Comparison of ENCODE assay signal across 2 cellular contexts in the genomic region with DNA sequence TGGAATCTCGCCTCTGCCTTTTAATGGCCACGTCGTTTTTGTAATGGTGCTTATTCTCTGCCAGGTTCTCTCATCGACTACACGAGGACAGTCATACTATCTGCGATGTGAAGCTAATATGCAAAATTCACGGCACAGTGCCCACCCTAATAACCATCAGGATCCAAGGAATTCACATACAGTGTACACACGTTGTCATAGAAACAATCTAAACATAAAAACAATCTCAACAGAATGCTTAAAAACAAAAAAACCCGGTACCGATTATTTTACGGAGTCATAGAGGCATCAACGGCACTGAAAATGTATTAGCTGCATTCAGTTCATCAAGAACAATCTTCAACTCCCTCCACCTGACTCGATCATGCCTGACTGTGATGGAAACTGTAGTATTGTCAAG.
TF ChIP-seq lines count a peak whose summit lies in the region.

No MANE protein-coding gene starts in this region.

TF ChIP-seq in IMR-90, 13 proteins besides CTCF, POLR2A, EP300 and RAD21:
- TF ChIP-seq CEBPB (IDR thresholded peaks at IDR 0.05; ENCODE audit: low read depth, low read length) (no peak), RCOR1 (IDR thresholded peaks at IDR 0.05; ENCODE audit: insufficient replicate concordance, low read length) (no peak), NFE2L2 (IDR thresholded peaks at IDR 0.05; ENCODE audit: low read depth, low read length) (no peak)
TF ChIP-seq in IMR-90: peak in this region for 0.

TF ChIP-seq in K562, 482 proteins besides CTCF, POLR2A, EP300 and RAD21:
- TF ChIP-seq ZNF561 (CRISPR knock-in tag; conservative IDR thresholded peaks at IDR 0.05) (no peak), XRCC5 (IDR thresholded peaks at IDR 0.05; ENCODE audit: low read depth, low read length) (no peak), GTF2F1 (IDR thresholded peaks at IDR 0.05; ENCODE audit: low read depth, low read length) (no peak), RFX1 (IDR thresholded peaks at IDR 0.05) (peak; percentile 88), PRMT5 (CRISPR knock-in tag; IDR thresholded peaks at IDR 0.05) (no peak), ZNF766 (CRISPR knock-in tag; conservative IDR thresholded peaks at IDR 0.05) (peak; percentile 15; the same call in 1 of the 2 replicates), IFI16 (CRISPR knock-in tag; IDR thresholded peaks at IDR 0.05) (no peak), ZNF780A (CRISPR knock-in tag; IDR thresholded peaks at IDR 0.05) (no peak), FOXK1 (CRISPR knock-in tag; IDR thresholded peaks at IDR 0.05; ENCODE audit: borderline replicate concordance) (no peak), FOXM1 (IDR thresholded peaks at IDR 0.05; ENCODE audit: low read depth) (no peak), FOXM1 (CRISPR knock-in tag; IDR thresholded peaks at IDR 0.05; ENCODE audit: low read depth) (0 out of 2 replicates have a peak, but pooled peaks have one; percentile 9), TAF15 (IDR thresholded peaks at IDR 0.05; ENCODE audit: low read depth, low read length) (no peak), ZNF23 (CRISPR knock-in tag; IDR thresholded peaks at IDR 0.05) (no peak), ZNF551 (CRISPR knock-in tag; IDR thresholded peaks at IDR 0.05) (no peak), SNIP1 (IDR thresholded peaks at IDR 0.05; ENCODE audit: low read depth) (no peak), ZNF584 (CRISPR knock-in tag; IDR thresholded peaks at IDR 0.05; ENCODE audit: low read depth) (peak; percentile 16; the same call in 1 of the 2 replicates), RBM34 (IDR thresholded peaks at IDR 0.05; ENCODE audit: borderline replicate concordance, insufficient read depth, low read length) (0 out of 2 replicates have a peak, but pooled peaks have one; percentile 16), ZC3H8 (IDR thresholded peaks at IDR 0.05) (0 out of 2 replicates have a peak, but pooled peaks have one; percentile 52), HDAC3 (IDR thresholded peaks at IDR 0.05; ENCODE audit: borderline replicate concordance, partially characterized antibody) (no peak), MED1 (CRISPR knock-in tag; IDR thresholded peaks at IDR 0.05; ENCODE audit: borderline replicate concordance) (no peak), ZNF263 (CRISPR knock-in tag; IDR thresholded peaks at IDR 0.05; ENCODE audit: borderline replicate concordance) (no peak), FOXJ2 (tag; IDR thresholded peaks at IDR 0.05) (peak; percentile 89), JUNB (CRISPR knock-in tag; conservative IDR thresholded peaks at IDR 0.05) (no peak)
- TF ChIP-seq, protein P1, sequence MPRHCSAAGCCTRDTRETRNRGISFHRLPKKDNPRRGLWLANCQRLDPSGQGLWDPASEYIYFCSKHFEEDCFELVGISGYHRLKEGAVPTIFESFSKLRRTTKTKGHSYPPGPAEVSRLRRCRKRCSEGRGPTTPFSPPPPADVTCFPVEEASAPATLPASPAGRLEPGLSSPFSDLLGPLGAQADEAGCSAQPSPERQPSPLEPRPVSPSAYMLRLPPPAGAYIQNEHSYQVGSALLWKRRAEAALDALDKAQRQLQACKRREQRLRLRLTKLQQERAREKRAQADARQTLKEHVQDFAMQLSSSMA (CRISPR knock-in tag; IDR thresholded peaks at IDR 0.05): no peak
- TF ChIP-seq, protein P2, sequence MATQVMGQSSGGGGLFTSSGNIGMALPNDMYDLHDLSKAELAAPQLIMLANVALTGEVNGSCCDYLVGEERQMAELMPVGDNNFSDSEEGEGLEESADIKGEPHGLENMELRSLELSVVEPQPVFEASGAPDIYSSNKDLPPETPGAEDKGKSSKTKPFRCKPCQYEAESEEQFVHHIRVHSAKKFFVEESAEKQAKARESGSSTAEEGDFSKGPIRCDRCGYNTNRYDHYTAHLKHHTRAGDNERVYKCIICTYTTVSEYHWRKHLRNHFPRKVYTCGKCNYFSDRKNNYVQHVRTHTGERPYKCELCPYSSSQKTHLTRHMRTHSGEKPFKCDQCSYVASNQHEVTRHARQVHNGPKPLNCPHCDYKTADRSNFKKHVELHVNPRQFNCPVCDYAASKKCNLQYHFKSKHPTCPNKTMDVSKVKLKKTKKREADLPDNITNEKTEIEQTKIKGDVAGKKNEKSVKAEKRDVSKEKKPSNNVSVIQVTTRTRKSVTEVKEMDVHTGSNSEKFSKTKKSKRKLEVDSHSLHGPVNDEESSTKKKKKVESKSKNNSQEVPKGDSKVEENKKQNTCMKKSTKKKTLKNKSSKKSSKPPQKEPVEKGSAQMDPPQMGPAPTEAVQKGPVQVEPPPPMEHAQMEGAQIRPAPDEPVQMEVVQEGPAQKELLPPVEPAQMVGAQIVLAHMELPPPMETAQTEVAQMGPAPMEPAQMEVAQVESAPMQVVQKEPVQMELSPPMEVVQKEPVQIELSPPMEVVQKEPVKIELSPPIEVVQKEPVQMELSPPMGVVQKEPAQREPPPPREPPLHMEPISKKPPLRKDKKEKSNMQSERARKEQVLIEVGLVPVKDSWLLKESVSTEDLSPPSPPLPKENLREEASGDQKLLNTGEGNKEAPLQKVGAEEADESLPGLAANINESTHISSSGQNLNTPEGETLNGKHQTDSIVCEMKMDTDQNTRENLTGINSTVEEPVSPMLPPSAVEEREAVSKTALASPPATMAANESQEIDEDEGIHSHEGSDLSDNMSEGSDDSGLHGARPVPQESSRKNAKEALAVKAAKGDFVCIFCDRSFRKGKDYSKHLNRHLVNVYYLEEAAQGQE (CRISPR knock-in tag; IDR thresholded peaks at IDR 0.05; ENCODE audit: low read depth): no peak
- TF ChIP-seq, protein P3, sequence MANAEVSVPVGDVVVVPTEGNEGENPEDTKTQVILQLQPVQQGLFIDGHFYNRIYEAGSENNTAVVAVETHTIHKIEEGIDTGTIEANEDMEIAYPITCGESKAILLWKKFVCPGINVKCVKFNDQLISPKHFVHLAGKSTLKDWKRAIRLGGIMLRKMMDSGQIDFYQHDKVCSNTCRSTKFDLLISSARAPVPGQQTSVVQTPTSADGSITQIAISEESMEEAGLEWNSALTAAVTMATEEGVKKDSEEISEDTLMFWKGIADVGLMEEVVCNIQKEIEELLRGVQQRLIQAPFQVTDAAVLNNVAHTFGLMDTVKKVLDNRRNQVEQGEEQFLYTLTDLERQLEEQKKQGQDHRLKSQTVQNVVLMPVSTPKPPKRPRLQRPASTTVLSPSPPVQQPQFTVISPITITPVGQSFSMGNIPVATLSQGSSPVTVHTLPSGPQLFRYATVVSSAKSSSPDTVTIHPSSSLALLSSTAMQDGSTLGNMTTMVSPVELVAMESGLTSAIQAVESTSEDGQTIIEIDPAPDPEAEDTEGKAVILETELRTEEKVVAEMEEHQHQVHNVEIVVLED (CRISPR knock-in tag; IDR thresholded peaks at IDR 0.05): no peak
- TF ChIP-seq, protein P4, sequence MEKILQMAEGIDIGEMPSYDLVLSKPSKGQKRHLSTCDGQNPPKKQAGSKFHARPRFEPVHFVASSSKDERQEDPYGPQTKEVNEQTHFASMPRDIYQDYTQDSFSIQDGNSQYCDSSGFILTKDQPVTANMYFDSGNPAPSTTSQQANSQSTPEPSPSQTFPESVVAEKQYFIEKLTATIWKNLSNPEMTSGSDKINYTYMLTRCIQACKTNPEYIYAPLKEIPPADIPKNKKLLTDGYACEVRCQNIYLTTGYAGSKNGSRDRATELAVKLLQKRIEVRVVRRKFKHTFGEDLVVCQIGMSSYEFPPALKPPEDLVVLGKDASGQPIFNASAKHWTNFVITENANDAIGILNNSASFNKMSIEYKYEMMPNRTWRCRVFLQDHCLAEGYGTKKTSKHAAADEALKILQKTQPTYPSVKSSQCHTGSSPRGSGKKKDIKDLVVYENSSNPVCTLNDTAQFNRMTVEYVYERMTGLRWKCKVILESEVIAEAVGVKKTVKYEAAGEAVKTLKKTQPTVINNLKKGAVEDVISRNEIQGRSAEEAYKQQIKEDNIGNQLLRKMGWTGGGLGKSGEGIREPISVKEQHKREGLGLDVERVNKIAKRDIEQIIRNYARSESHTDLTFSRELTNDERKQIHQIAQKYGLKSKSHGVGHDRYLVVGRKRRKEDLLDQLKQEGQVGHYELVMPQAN (IDR thresholded peaks at IDR 0.05; ENCODE audit: borderline replicate concordance): no peak; the same call in 1 of the 2 replicates
